18 cellular contexts compared by ENCODE assay signal in genomic region chr2:157419031-157419580, GRCh38. TPM values are rescaled to one million over a fixed set of nuclear protein-coding genes. Genes with fewer than 3 reads are reported as not detected.
A peak's percentile ranks its signal among the peaks of the same experiment; 100 is the strongest.
DNase-seq lines count a peak whose midpoint lies in the region; ATAC-seq and TF ChIP-seq lines count a peak whose summit lies in the region.
"Had no signal": no experiment of that assay in that cellular context is flagged by ENCODE, and none has a peak within 500 bp of the region (broad histone marks: within the 10 kb centered on the region; RNA-seq: fewer than 3 reads in every experiment).

No MANE protein-coding gene starts in this region.

- no peak for DNase-seq in left ventricle myocardium inferior
- DNase-seq in Right ventricle myocardium superior: no peak
- DNase-seq in activated CD8-positive, alpha-beta T cell treated with anti-CD3 and anti-CD28 coated beads, Interleukin-2, amount 10 ng/mL, durations not matched to agents 7 days and 5 days: no peak
- no peak for DNase-seq in lung (ENCODE audit: low spot score)
- no peak for DNase-seq in vagina (ENCODE audit: extremely low spot score in 2 of 2)
- no peak for DNase-seq in SHP77 (lab: John Stamatoyannopoulos, UW)
- DNase-seq: amygdala, left cardiac atrium, NCI-H187, NCI-H69, sigmoid colon, T1000 had no signal

- H3K27ac ChIP-seq in left ventricle myocardium inferior (replicated peaks): peak overlapping the region; percentile 10
- H3K27ac ChIP-seq in lung (ENCODE audit: low read depth in 1 of 2, low read length in 1 of 2): peak overlapping the region in 1 of 2 donors; percentile 84
- H3K27ac ChIP-seq in vagina: peak overlapping the region; percentile 23
- H3K27ac ChIP-seq: neural progenitor cell had no signal

- CTCF ChIA-PET in activated CD8-positive, alpha-beta T cell treated with anti-CD3 and anti-CD28 coated beads, Interleukin-2, amount 10 ng/mL, durations not matched to agents 7 days and 5 days (lab: Charles Lee): interaction anchor here (0.8 to 5.8 kb wide), 9 partner anchors 9 to 116 kb away, joined by 3 to 65 read pairs (median 8); partner anchors contain the start of genes CYTIP and ERMN

- no peaks in the 10 kb centered on the region for H3K27me3 Mint-ChIP-seq in activated CD8-positive, alpha-beta T cell treated with anti-CD3 and anti-CD28 coated beads, Interleukin-2, amount 10 ng/mL, durations not matched to agents 7 days and 5 days (ENCODE audit: low read depth)

- peak overlapping the region; percentile 56 for H3K4me3 Mint-ChIP-seq in activated CD8-positive, alpha-beta T cell treated with anti-CD3 and anti-CD28 coated beads, Interleukin-2, amount 10 ng/mL, durations not matched to agents 7 days and 5 days
- H3K4me3 Mint-ChIP-seq: GM23338, neural progenitor cell had no signal

- POLR2A ChIA-PET in activated CD8-positive, alpha-beta T cell treated with anti-CD3 and anti-CD28 coated beads, Interleukin-2, amount 10 ng/mL, durations not matched to agents 7 days and 5 days (lab: Charles Lee): interaction anchor here (1.0 to 7.0 kb wide), 11 partner anchors 11 to 93 kb away, joined by 3 to 144 read pairs (median 9); partner anchors contain the start of gene CYTIP

- ATAC-seq in Right ventricle myocardium superior (ENCODE audit: poor library complexity) (no peak), lung (ENCODE audit: insufficient read depth, low FRiP score) (peak; percentile 10), HG03432 (IDR thresholded peaks at IDR 0.05; ENCODE audit: unreplicated experiment) (no peak), GM21360 (IDR thresholded peaks at IDR 0.05; ENCODE audit: unreplicated experiment) (no peak)
- ATAC-seq in activated CD8-positive, alpha-beta T cell treated with anti-CD3 and anti-CD28 coated beads, Interleukin-2, amount 10 ng/mL, durations not matched to agents 7 days and 5 days: no peak
- ATAC-seq: GM23338 had no signal

- peak overlapping the region; percentile 95 for H3K27ac Mint-ChIP-seq in activated CD8-positive, alpha-beta T cell treated with anti-CD3 and anti-CD28 coated beads, Interleukin-2, amount 10 ng/mL, durations not matched to agents 7 days and 5 days
- H3K27ac Mint-ChIP-seq: GM23338, neural progenitor cell had no signal

- 74 to 82% methylated on average over 12 of the region's 12 CpGs for WGBS in lung, 2 donors

- peaks cover 3% of the 10 kb centered on the region for H3K4me1 ChIP-seq in left ventricle myocardium inferior
- peaks cover 0 to 4% of the 10 kb centered on the region in 2 donors for H3K4me1 ChIP-seq in lung (ENCODE audit: control insufficient read depth in 2 of 2, insufficient read depth in 2 of 2, low read length in 2 of 2)
- H3K4me1 ChIP-seq in vagina: no peaks in the 10 kb centered on the region
- H3K4me1 ChIP-seq: esophagus muscularis mucosa, neural progenitor cell, sigmoid colon had no signal

- H3K9me3 Mint-ChIP-seq in activated CD8-positive, alpha-beta T cell treated with anti-CD3 and anti-CD28 coated beads, Interleukin-2, amount 10 ng/mL, durations not matched to agents 7 days and 5 days (ENCODE audit: insufficient read depth): no peaks in the 10 kb centered on the region
- H3K9me3 Mint-ChIP-seq: GM23338, neural progenitor cell had no signal

- no peak for TF ChIP-seq CTCF in left ventricle myocardium inferior (IDR thresholded peaks at IDR 0.05; ENCODE audit: borderline replicate concordance)
- TF ChIP-seq CTCF in lung (IDR thresholded peaks at IDR 0.05; ENCODE audit: control extremely low read depth, extremely low read depth): no peak
- no peak for TF ChIP-seq CTCF in vagina (IDR thresholded peaks at IDR 0.05)

- intact Hi-C loops in left ventricle myocardium inferior (cut with micrococcal nuclease): no loop called here
- intact Hi-C loops in Right ventricle myocardium superior (cut with DNase I): no loop called here
- intact Hi-C loops in vagina (cut with DNase I): no loop called here

- H3K4me3 ChIP-seq in left ventricle myocardium inferior (no peak overlapping the region), lung (no peak overlapping the region), vagina (no peak overlapping the region)
- H3K4me3 ChIP-seq: coronary artery, esophagus muscularis mucosa, GM23338, neural progenitor cell, sigmoid colon had no signal

- H3K36me3 Mint-ChIP-seq in activated CD8-positive, alpha-beta T cell treated with anti-CD3 and anti-CD28 coated beads, Interleukin-2, amount 10 ng/mL, durations not matched to agents 7 days and 5 days (ENCODE audit: low read depth): peaks cover 85% of the 10 kb centered on the region
- H3K36me3 Mint-ChIP-seq: neural progenitor cell had no signal

- no peaks in the 10 kb centered on the region for H3K36me3 ChIP-seq in left ventricle myocardium inferior
- no peaks in the 10 kb centered on the region for H3K36me3 ChIP-seq in lung (ENCODE audit: control insufficient read depth in 2 of 2, insufficient read depth in 2 of 2, low read length in 2 of 2)
- H3K36me3 ChIP-seq in vagina: no peaks in the 10 kb centered on the region
- H3K36me3 ChIP-seq: esophagus muscularis mucosa, neural progenitor cell, sigmoid colon had no signal

- no peak for TF ChIP-seq POLR2A in vagina (IDR thresholded peaks at IDR 0.05)

- peaks cover 84% of the 10 kb centered on the region for H3K4me1 Mint-ChIP-seq in activated CD8-positive, alpha-beta T cell treated with anti-CD3 and anti-CD28 coated beads, Interleukin-2, amount 10 ng/mL, durations not matched to agents 7 days and 5 days (ENCODE audit: low read depth)
- H3K4me1 Mint-ChIP-seq: GM23338, neural progenitor cell had no signal

- H3K27me3 ChIP-seq in left ventricle myocardium inferior (ENCODE audit: low read depth): no peaks in the 10 kb centered on the region
- no peaks in the 10 kb centered on the region for H3K27me3 ChIP-seq in lung (ENCODE audit: control insufficient read depth, insufficient read depth)
- no peaks in the 10 kb centered on the region for H3K27me3 ChIP-seq in vagina
- H3K27me3 ChIP-seq: esophagus muscularis mucosa, neural progenitor cell, sigmoid colon had no signal

- H3K9me3 ChIP-seq in left ventricle myocardium inferior (replicated peaks) (no peaks in the 10 kb centered on the region), lung (ENCODE audit: control insufficient read depth in 2 of 2, insufficient read depth in 1 of 2, low read length in 1 of 2) (no peaks in the 10 kb centered on the region), vagina (no peaks in the 10 kb centered on the region)
- H3K9me3 ChIP-seq: esophagus muscularis mucosa, sigmoid colon had no signal

RNA-seq across cellular contexts. Expression of gene CYTIP, which starts 24.8 kb away (rescaled TPM):
- 0.82 TPM for total RNA-seq in left ventricle myocardium inferior
- 1.1 TPM for total RNA-seq in Right ventricle myocardium superior
- 100 to 1,000 TPM; 222 to 227 TPM for total RNA-seq in activated CD8-positive, alpha-beta T cell treated with anti-CD3 and anti-CD28 coated beads, Interleukin-2, amount 10 ng/mL, durations not matched to agents 7 days and 5 days
- 10 to 100 TPM; 21.4 to 37.4 TPM for total RNA-seq in lung
- polyA plus RNA-seq in lung: 10 to 100 TPM in 1 of 2 donors, 1 to 10 TPM in 1; 7.4 to 45.9 TPM
- total RNA-seq in vagina: 12.5 TPM
- total RNA-seq: GM23338 had no signal
- polyA plus RNA-seq: GM23338 had no signal

Comparison
In these comparisons a context has a peak if more than half of its experiments do, and no peak if none do; other contexts are left out.
1. RNA of gene CYTIP, which starts 24.8 kb away (total RNA-seq): 222 to 227 TPM in activated CD8-positive, alpha-beta T cell treated with anti-CD3 and anti-CD28 coated beads, Interleukin-2, amount 10 ng/mL, durations not matched to agents 7 days and 5 days; 21.4 to 37.4 TPM in lung, 12.5 TPM in vagina (single experiment), 1.1 TPM in Right ventricle myocardium superior (single experiment) and 0.82 TPM in left ventricle myocardium inferior (single experiment); every median in the first group is over 4 times any median in the second.